ENCODE assay signal across 7 cellular contexts in genomic region chr1:156661932-156662587, GRCh38. TPM values are rescaled to one million over a fixed set of nuclear protein-coding genes. Genes with fewer than 3 reads are reported as not detected.
DNase-seq lines count a peak whose midpoint lies in the region; ATAC-seq and TF ChIP-seq lines count a peak whose summit lies in the region.

No MANE protein-coding gene starts in this region.

- intact Hi-C loops in HCT116 (cut with micrococcal nuclease), result no loop called here
- intact Hi-C loops in right cardiac atrium (cut with DNase I), result loop anchor here in 1 of 4 donors (2.0 kb wide), 1 partner anchor 15 kb away; the partner anchor contains the start of gene NES

- TF ChIP-seq POLR2A in HCT116 (IDR thresholded peaks at IDR 0.05; ENCODE audit: borderline replicate concordance, extremely low read depth, insufficient read depth, insufficient read length), result no peak

- peak overlapping the region; percentile 94 for H3K4me2 ChIP-seq in HCT116 (ENCODE audit: low read length)

- TF ChIP-seq RAD21 in HCT116 (IDR thresholded peaks at IDR 0.05; ENCODE audit: low read depth), result no peak

- DNase-seq in HCT116 (ENCODE audit: low read depth, low spot score), result no peak
- DNase-seq in T-helper 17 cell, result no peak
- DNase-seq in right cardiac atrium, result peak in 1 of 3 donors; percentile 63
- DNase-seq in NCI-H2029 treated with DMSO at 0.1 percent for 48 hours (lab: John Stamatoyannopoulos, UW), result no peak
- DNase-seq in NCI-H146 treated with DMSO at 0.1 percent for 48 hours (lab: John Stamatoyannopoulos, UW; ENCODE audit: unreplicated experiment), result no peak
- DNase-seq in HEK293T (ENCODE audit: extremely low spot score), result no peak

- BruUV-seq in HCT116 (replicated peaks; lab: Mats Ljungman, UMichigan), result no TSS peak

- H3K36me3 Mint-ChIP-seq in T-helper 17 cell (ENCODE audit: low read depth), result no peaks in the 10 kb centered on the region

- ATAC-seq in HCT116 (peak; percentile 16), T-helper 17 cell (no peak), right cardiac atrium (no peak)

- peaks cover 3% of the 10 kb centered on the region; the same call in 1 of the 2 replicates for H4K20me1 ChIP-seq in HCT116 (ENCODE audit: insufficient read depth)

- peaks cover 0 to 7% of the 10 kb centered on the region in 2 experiments; a peak in 1 of 4 replicates for H3K36me3 ChIP-seq in HCT116 (ENCODE audit: control insufficient read depth in 1 of 2, insufficient read depth in 2 of 2, low read length in 2 of 2)
- no peaks in the 10 kb centered on the region for H3K36me3 ChIP-seq in stomach smooth muscle (ENCODE audit: control insufficient read depth in 2 of 2, insufficient read depth in 2 of 2, low read length in 2 of 2)

- H3K4me3 ChIP-seq in HCT116 (replicated peaks in 1 of 2; ENCODE audit: low read depth in 1 of 2, low read length in 2 of 2) (peak overlapping the region; percentile 65 to 90), right cardiac atrium (ENCODE audit: low read length) (no peak overlapping the region), stomach smooth muscle (ENCODE audit: low read length in 2 of 2) (no peak overlapping the region)

- CTCF ChIA-PET in HCT116 (lab: Charles Lee) (interaction anchor here (2.5 to 4.2 kb wide), 6 partner anchors 15 to 64 kb away, joined by 9 to 28 read pairs (median 18); partner anchors contain the start of genes CRABP2 and NES), HEK293T (lab: Yijun Ruan, JAX) (interaction anchor here (1.4 to 8.3 kb wide), 6 partner anchors 16 to 64 kb away, joined by 6 to 97 read pairs (median 18); partner anchors contain the start of gene NES)

- H3K27me3 Mint-ChIP-seq in T-helper 17 cell, result peaks cover 18% of the 10 kb centered on the region

- no peak for TF ChIP-seq CTCF in HCT116 (IDR thresholded peaks at IDR 0.05 in 2 of 3, conservative IDR thresholded peaks at IDR 0.05 in 1 of 3; ENCODE audit: borderline replicate concordance in 1 of 3, insufficient read depth in 1 of 3, low read depth in 2 of 3, low read length in 2 of 3)

- H2AFZ ChIP-seq in HCT116 (ENCODE audit: low read depth, low read length, poor library complexity, severe bottlenecking), result no peak overlapping the region

- RAD21 ChIA-PET in HCT116 (lab: Charles Lee; ENCODE audit: low non-redundant PET in 1 of 2, low total read pairs in 2 of 2, uncharacterized antibody in 2 of 2, unreplicated experiment in 2 of 2), result interaction anchor here in 1 of 2 experiments (0.7 kb wide), 1 partner anchor 15 kb away, joined by 3 read pairs; the partner anchor contains the start of gene NES

- H3K27ac ChIP-seq in HCT116 (ENCODE audit: low read depth, low read length) (peak overlapping the region; percentile 99), right cardiac atrium (ENCODE audit: low read length) (peak overlapping the region; percentile 90), stomach smooth muscle (ENCODE audit: low read length) (peak overlapping the region; percentile 66)

- no peaks in the 10 kb centered on the region for H3K27me3 ChIP-seq in HCT116 (ENCODE audit: insufficient read depth, low read length)
- H3K27me3 ChIP-seq in right cardiac atrium (ENCODE audit: control insufficient read depth, insufficient read depth), result no peaks in the 10 kb centered on the region
- H3K27me3 ChIP-seq in stomach smooth muscle (ENCODE audit: control insufficient read depth in 1 of 2, insufficient read depth in 2 of 2, low read length in 2 of 2), result peaks cover 0 to 5% of the 10 kb centered on the region in 2 donors

- POLR2A ChIA-PET in HCT116 (lab: Charles Lee), result interaction anchor here (0.7 to 3.4 kb wide), 20 partner anchors 9 to 198 kb away, joined by 3 to 33 read pairs (median 5); partner anchors contain the start of genes BCAN, CRABP2, ISG20L2 and MEF2D
- POLR2A ChIA-PET in HEK293T (lab: Yijun Ruan, JAX), result interaction anchor here (0.8 to 5.2 kb wide), 13 partner anchors 8 to 205 kb away, joined by 3 to 122 read pairs (median 6); partner anchors contain the start of genes HDGF, ISG20L2, METTL25B and NAXE

- H3K4me3 Mint-ChIP-seq in T-helper 17 cell, result no peak overlapping the region

- WGBS in right cardiac atrium, result 17% methylated on average over 8 of the region's 8 CpGs

- peaks cover 40% of the 10 kb centered on the region for H3K4me1 Mint-ChIP-seq in T-helper 17 cell

- H3K4me1 ChIP-seq in HCT116 (ENCODE audit: control insufficient read depth in 1 of 2, insufficient read depth in 2 of 2, low read length in 2 of 2) (peaks cover 52 to 87% of the 10 kb centered on the region in 2 experiments), right cardiac atrium (ENCODE audit: control insufficient read depth, insufficient read depth, low read length) (peaks cover 52% of the 10 kb centered on the region), stomach smooth muscle (ENCODE audit: control insufficient read depth, insufficient read depth, low read length) (peaks cover 73% of the 10 kb centered on the region)

- H3K79me2 ChIP-seq in HCT116 (ENCODE audit: insufficient read depth, low read length), result peaks cover 41% of the 10 kb centered on the region

- peak overlapping the region; percentile 59 for H3K27ac Mint-ChIP-seq in T-helper 17 cell

- peak overlapping the region; percentile 87 for H3K9ac ChIP-seq in HCT116 (ENCODE audit: low read length)
- no peak overlapping the region for H3K9ac ChIP-seq in stomach smooth muscle (ENCODE audit: low read length in 2 of 2)

- H3K9me2 ChIP-seq in HCT116 (ENCODE audit: insufficient read depth), result no peaks in the 10 kb centered on the region

- H3K9me3 ChIP-seq in HCT116 (ENCODE audit: control insufficient read depth in 1 of 2, insufficient read depth in 1 of 2, low read depth in 1 of 2, low read length in 2 of 2), result no peaks in the 10 kb centered on the region
- no peaks in the 10 kb centered on the region for H3K9me3 ChIP-seq in T-helper 17 cell (ENCODE audit: control insufficient read depth, low read length, poor library complexity, severe bottlenecking)
- no peaks in the 10 kb centered on the region for H3K9me3 ChIP-seq in right cardiac atrium (ENCODE audit: control insufficient read depth, low read length)
- no peaks in the 10 kb centered on the region for H3K9me3 ChIP-seq in stomach smooth muscle (ENCODE audit: control insufficient read depth in 2 of 2, low read length in 2 of 2)

TF ChIP-seq in HCT116, 20 proteins besides CTCF, POLR2A, EP300 and RAD21 (continues in another document):
- TF ChIP-seq TCF7L2 (IDR thresholded peaks at IDR 0.05; ENCODE audit: borderline replicate concordance, extremely low read depth, insufficient read depth, insufficient read length) (no peak), CEBPB (IDR thresholded peaks at IDR 0.05; ENCODE audit: low read depth) (no peak)

TF ChIP-seq in HEK293T, 16 proteins besides CTCF, POLR2A, EP300 and RAD21:
- no peak for TF ChIP-seq CTBP1 (IDR thresholded peaks at IDR 0.05; ENCODE audit: borderline replicate concordance)
- no peak for TF ChIP-seq FOXK2 (IDR thresholded peaks at IDR 0.05)
- TF ChIP-seq LEF1 (IDR thresholded peaks at IDR 0.05; ENCODE audit: borderline replicate concordance), result no peak
- no peak for TF ChIP-seq SUZ12 (IDR thresholded peaks at IDR 0.05)
- TF ChIP-seq FOXM1 (IDR thresholded peaks at IDR 0.05; ENCODE audit: borderline replicate concordance), result no peak
- TF ChIP-seq TARDBP (IDR thresholded peaks at IDR 0.05), result no peak
- TF ChIP-seq, protein P1, sequence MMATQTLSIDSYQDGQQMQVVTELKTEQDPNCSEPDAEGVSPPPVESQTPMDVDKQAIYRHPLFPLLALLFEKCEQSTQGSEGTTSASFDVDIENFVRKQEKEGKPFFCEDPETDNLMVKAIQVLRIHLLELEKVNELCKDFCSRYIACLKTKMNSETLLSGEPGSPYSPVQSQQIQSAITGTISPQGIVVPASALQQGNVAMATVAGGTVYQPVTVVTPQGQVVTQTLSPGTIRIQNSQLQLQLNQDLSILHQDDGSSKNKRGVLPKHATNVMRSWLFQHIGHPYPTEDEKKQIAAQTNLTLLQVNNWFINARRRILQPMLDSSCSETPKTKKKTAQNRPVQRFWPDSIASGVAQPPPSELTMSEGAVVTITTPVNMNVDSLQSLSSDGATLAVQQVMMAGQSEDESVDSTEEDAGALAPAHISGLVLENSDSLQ (IDR thresholded peaks at IDR 0.05), result no peak
- no peak for TF ChIP-seq NFRKB (IDR thresholded peaks at IDR 0.05)
- no peak for TF ChIP-seq HDGF (IDR thresholded peaks at IDR 0.05; ENCODE audit: borderline replicate concordance)

RNA-seq across cellular contexts. Expression of gene NES, which starts 15.1 kb away (rescaled TPM):
- 8.4 TPM for total RNA-seq in HCT116 (2021; ENCODE audit: unreplicated experiment)
- polyA plus RNA-seq in HCT116 (2012), result 3.6 and 5.2 TPM in 2 replicates
- total RNA-seq in T-helper 17 cell, result not detected
- total RNA-seq in right cardiac atrium, result 100 to 1,000 TPM; 146 to 282 (median 170) TPM
- 257 TPM for polyA plus RNA-seq in right cardiac atrium

RNA-seq across cellular contexts. Expression of gene BCAN, which starts 20.1 kb away (rescaled TPM):
- total RNA-seq in HCT116 (2021; ENCODE audit: unreplicated experiment) (not detected), T-helper 17 cell (not detected), right cardiac atrium (under 1 TPM in 2 of 4 donors, not detected in 2; 0.23 to 0.29 TPM)
- polyA plus RNA-seq in HCT116 (2012), result 0.23 and 0.26 TPM in 2 replicates
- 0.20 TPM for polyA plus RNA-seq in right cardiac atrium

RNA-seq across cellular contexts. Expression of gene HAPLN2, which starts 42.8 kb away (rescaled TPM):
- total RNA-seq in HCT116 (2021; ENCODE audit: unreplicated experiment) (0.54 TPM), T-helper 17 cell (under 1 TPM in 1 of 2 donors, not detected in 1; 0.35 TPM), right cardiac atrium (1 to 10 TPM in 2 of 4 donors, under 1 TPM in 2; 0.53 to 1.2 (median 1.1) TPM)
- 0.47 and 0.60 TPM in 2 replicates for polyA plus RNA-seq in HCT116 (2012)
- polyA plus RNA-seq in right cardiac atrium, result 2.0 TPM

RNA-seq across cellular contexts. Expression of gene CRABP2, which starts 43.3 kb away (rescaled TPM):
- 209 TPM for total RNA-seq in HCT116 (2021; ENCODE audit: unreplicated experiment)
- 360 and 403 TPM in 2 replicates for polyA plus RNA-seq in HCT116 (2012)
- total RNA-seq in T-helper 17 cell, result 1 to 10 TPM; 1.5 to 4.5 TPM
- 1 to 10 TPM in 1 of 4 donors, under 1 TPM in 3; 0.71 to 1.6 (median 0.75) TPM for total RNA-seq in right cardiac atrium
- 1.3 TPM for polyA plus RNA-seq in right cardiac atrium

Comparison
In these comparisons a context has a peak if more than half of its experiments do, and no peak if none do; other contexts are left out.
1. H3K4me3 ChIP-seq: peak in HCT116 (2 of 2); none in right cardiac atrium (single experiment) and stomach smooth muscle (0 of 2).
2. RNA of gene NES, which starts 15.1 kb away (total RNA-seq): 146 to 282 TPM in right cardiac atrium; 8.4 TPM in HCT116 (single experiment) and not detected in T-helper 17 cell; every median in the first group is over 10 times any median in the second.
3. Peak in every context shown above with its lines, with median percentiles within 50 percentile points of each other: H3K27ac ChIP-seq.